Comparison of ENCODE assay signal across 28 cellular contexts in the genomic region with DNA sequence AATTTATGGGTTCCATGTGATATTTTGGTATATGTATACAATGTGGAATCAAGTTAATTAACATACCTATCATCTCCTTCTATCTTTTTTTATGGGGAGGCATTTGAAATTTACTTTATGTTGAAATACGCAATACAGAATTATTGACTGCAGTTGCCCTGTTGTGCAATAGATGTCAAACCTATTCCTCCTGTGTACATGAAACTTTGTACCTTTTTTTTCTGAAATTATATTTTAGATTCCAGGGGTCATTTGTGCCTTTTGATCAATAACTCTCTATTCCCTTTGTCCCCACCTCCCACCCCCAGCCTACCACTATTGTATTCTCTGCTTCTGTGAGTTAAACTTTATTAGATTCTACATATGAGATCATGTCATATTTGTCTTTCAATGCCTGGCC.
"Had no signal": no experiment of that assay in that cellular context is flagged by ENCODE, and none has a peak within 500 bp of the region (broad histone marks: within the 10 kb centered on the region; RNA-seq: fewer than 3 reads in every experiment).

No MANE protein-coding gene starts in this region.

- H3K27ac ChIP-seq: neutrophil, pancreas, prostate gland, skin epidermis, spleen, suprapubic skin, testis, tibial artery, transverse colon, upper lobe of right lung, uterus had no signal

- DNase-seq: naive thymus-derived CD8-positive, alpha-beta T cell; nephron progenitor cell; nucleus accumbens; pancreas; right cardiac atrium; spleen; stimulated activated CD4-positive, alpha-beta T cell treated with anti-CD3 and anti-CD28 coated beads, Interleukin-12 subunit alpha, Interleukin-12 subunit beta, amount 100 ng/mL, for 4 hours; stimulated activated CD4-positive, alpha-beta T cell treated with anti-CD3 and anti-CD28 coated beads, Interleukin-1b, Interleukin-23, amount 100 ng/mL, for 48 hours; stimulated activated CD4-positive, alpha-beta T cell treated with anti-CD3 and anti-CD28 coated beads, Interleukin-4, amount 100 ng/mL, for 1 hour; stimulated activated CD4-positive, alpha-beta T cell treated with anti-CD3 and anti-CD28 coated beads, Interleukin-4, amount 100 ng/mL, for 4 hours; stimulated activated CD8-positive, alpha-beta memory T cell treated with anti-CD3 and anti-CD28 coated beads, Interleukin-4, amount 100 ng/mL, for 48 hours; stimulated activated naive CD4-positive, alpha-beta T cell; stimulated activated naive CD8-positive, alpha-beta T cell treated with anti-CD3 and anti-CD28 coated beads, Interleukin-15, amount 100 ng/mL, for 72 hours; stimulated activated naive CD8-positive, alpha-beta T cell treated with anti-CD3 and anti-CD28 coated beads, Interleukin-15, Interleukin-2, amounts not matched to agents 100 U/mL and 50 U/mL, for 24 hours; substantia nigra; testis; tibial artery; transverse colon; upper lobe of right lung; uterus had no signal

- H3K4me1 ChIP-seq: pancreas, prostate gland, spleen, suprapubic skin, testis, tibial artery, transverse colon, upper lobe of right lung, uterus had no signal

- H3K4me3 ChIP-seq: pancreas, prostate gland, skin epidermis, smooth muscle cell, spleen, suprapubic skin, testis, tibial artery, transverse colon, upper lobe of right lung, uterus had no signal

- FAIRE-seq: pancreas had no signal

- ATAC-seq: naive thymus-derived CD8-positive, alpha-beta T cell; natural killer cell treated with Interleukin-12 subunit alpha and Interleukin-12 subunit beta and Interleukin-15 and Interleukin-18, amount 100 ng/mL, for 72 hours; pancreas; right cardiac atrium; sciatic nerve; stimulated activated memory B cell treated with anti-CD40 and anti-IgM and Interleukin-4, amounts not matched to agents 10 μg/mL and 1 μg/mL and 100 μg/mL, for 72 hours; stimulated activated naive CD8-positive, alpha-beta T cell treated with anti-CD3 and anti-CD28 coated beads, Interleukin-15, amount 100 ng/mL, for 72 hours; stimulated activated naive CD8-positive, alpha-beta T cell treated with anti-CD3 and anti-CD28 coated beads, Interleukin-15, Interleukin-2, amounts not matched to agents 100 U/mL and 50 U/mL, for 24 hours; upper lobe of right lung had no signal

- H3K36me3 ChIP-seq: neutrophil, pancreas, prostate gland, spleen, suprapubic skin, tibial artery, transverse colon, upper lobe of right lung, uterus had no signal

- H3K4me2 ChIP-seq: smooth muscle cell had no signal

- H3K27me3 ChIP-seq: neutrophil, pancreas, spleen, suprapubic skin, testis, tibial artery, transverse colon, upper lobe of right lung, uterus had no signal

- H3K9me3 ChIP-seq: neutrophil, pancreas, prostate gland, suprapubic skin, testis, tibial artery, transverse colon, upper lobe of right lung, uterus had no signal
